27 cellular contexts compared by ENCODE assay signal in genomic region chr1:55298167-55298894, GRCh38.
"Had no signal": no experiment of that assay in that cellular context is flagged by ENCODE, and none has a peak within 500 bp of the region (broad histone marks: within the 10 kb centered on the region; RNA-seq: fewer than 3 reads in every experiment).

No MANE protein-coding gene starts in this region.

- H2AFZ ChIP-seq: parathyroid adenoma had no signal

- ATAC-seq: natural killer cell treated with Interleukin-12 subunit alpha and Interleukin-12 subunit beta and Interleukin-15 and Interleukin-18, amount 100 ng/mL, for 72 hours; psoas muscle; right cardiac atrium; right lobe of liver; stimulated activated effector memory CD8-positive, alpha-beta T cell treated with anti-CD3 and anti-CD28 coated beads, Interleukin-12 subunit alpha, Interleukin-12 subunit beta, amount 100 ng/mL, for 72 hours; stimulated activated naive B cell treated with anti-CD40 and anti-IgM and Interleukin-4, amounts not matched to agents 10 μg/mL and 1 μg/mL and 100 μg/mL, for 72 hours had no signal

- H3K4me1 Mint-ChIP-seq: neural crest cell; stimulated activated effector memory CD8-positive, alpha-beta T cell treated with anti-CD3 and anti-CD28 coated beads, Interleukin-12 subunit alpha, Interleukin-12 subunit beta, amount 100 ng/mL, for 72 hours had no signal

- H3K9me3 ChIP-seq: ovary, psoas muscle, right lobe of liver, thoracic aorta, thyroid gland, vagina had no signal

- H3K9me3 Mint-ChIP-seq: natural killer cell treated with Interleukin-12 subunit alpha and Interleukin-12 subunit beta and Interleukin-15 and Interleukin-18, amount 100 ng/mL, for 72 hours; neural crest cell; stimulated activated effector memory CD8-positive, alpha-beta T cell treated with anti-CD3 and anti-CD28 coated beads, Interleukin-12 subunit alpha, Interleukin-12 subunit beta, amount 100 ng/mL, for 72 hours; stimulated activated naive CD8-positive, alpha-beta T cell treated with anti-CD3 and anti-CD28 coated beads, Interleukin-15, Interleukin-2, amounts not matched to agents 100 ng/mL and 50 ng/mL, for 24 hours had no signal

- H3K4me3 Mint-ChIP-seq: natural killer cell treated with Interleukin-12 subunit alpha and Interleukin-12 subunit beta and Interleukin-15 and Interleukin-18, amount 100 ng/mL, for 72 hours; nephron progenitor cell; neural crest cell; stimulated activated effector memory CD8-positive, alpha-beta T cell treated with anti-CD3 and anti-CD28 coated beads, Interleukin-12 subunit alpha, Interleukin-12 subunit beta, amount 100 ng/mL, for 72 hours; stimulated activated naive B cell treated with anti-CD40 and anti-IgM and Interleukin-4, amounts not matched to agents 10 μg/mL and 1 μg/mL and 100 μg/mL, for 72 hours; stimulated activated naive CD8-positive, alpha-beta T cell treated with anti-CD3 and anti-CD28 coated beads, Interleukin-15, Interleukin-2, amounts not matched to agents 100 ng/mL and 50 ng/mL, for 24 hours had no signal

- H3K4me3 ChIP-seq: ovary, psoas muscle, right lobe of liver, sigmoid colon, stomach, thoracic aorta, thyroid gland, tibial nerve, upper lobe of left lung, vagina had no signal

- H3K4me1 ChIP-seq: parathyroid adenoma, psoas muscle, right lobe of liver, sigmoid colon, stomach, thyroid gland, tibial nerve, upper lobe of left lung, vagina had no signal

- H3K27me3 ChIP-seq: ovary, right lobe of liver, stomach, thyroid gland, tibial nerve, upper lobe of left lung, vagina had no signal

- H3K27ac Mint-ChIP-seq: natural killer cell treated with Interleukin-12 subunit alpha and Interleukin-12 subunit beta and Interleukin-15 and Interleukin-18, amount 100 ng/mL, for 72 hours; nephron progenitor cell; progenitor cell of endocrine pancreas; stimulated activated effector memory CD8-positive, alpha-beta T cell treated with anti-CD3 and anti-CD28 coated beads, Interleukin-12 subunit alpha, Interleukin-12 subunit beta, amount 100 ng/mL, for 72 hours; stimulated activated naive B cell treated with anti-CD40 and anti-IgM and Interleukin-4, amounts not matched to agents 10 μg/mL and 1 μg/mL and 100 μg/mL, for 72 hours; stimulated activated naive CD8-positive, alpha-beta T cell treated with anti-CD3 and anti-CD28 coated beads, Interleukin-15, Interleukin-2, amounts not matched to agents 100 ng/mL and 50 ng/mL, for 24 hours had no signal

- H3K27me3 Mint-ChIP-seq: stimulated activated naive B cell treated with anti-CD40 and anti-IgM and Interleukin-4, amounts not matched to agents 10 μg/mL and 1 μg/mL and 100 μg/mL, for 72 hours had no signal

- H3K27ac ChIP-seq: ovary, parathyroid adenoma, psoas muscle, right lobe of liver, sigmoid colon, stomach, thoracic aorta, thyroid gland, tibial nerve, upper lobe of left lung, vagina had no signal

- H3K79me2 ChIP-seq: parathyroid adenoma had no signal

- DNase-seq: nephron progenitor cell; occipital lobe; ovary; psoas muscle; right cardiac atrium; right lobe of liver; sigmoid colon; small intestine; stimulated activated CD4-positive, alpha-beta T cell treated with anti-CD3 and anti-CD28 coated beads, Interleukin-15, amount 100 ng/mL, for 24 hours; stimulated activated CD4-positive, alpha-beta T cell treated with anti-CD3 and anti-CD28 coated beads, Interleukin-2, amount 100 ng/mL, for 24 hours; stimulated activated CD4-positive, alpha-beta T cell treated with anti-CD3 and anti-CD28 coated beads, Interleukin-2, amount 100 ng/mL, for 48 hours; stimulated activated CD4-positive, alpha-beta T cell treated with anti-CD3 and anti-CD28 coated beads, Interleukin-4, amount 100 ng/mL, for 24 hours; stimulated activated naive B cell treated with anti-CD40 and anti-IgM and Interleukin-4, amounts not matched to agents 10 μg/mL and 1 μg/mL and 100 μg/mL, for 72 hours; stimulated activated naive CD4-positive, alpha-beta T cell treated with Interleukin-2 at 50 U/mL for 16 hours; stomach; thyroid gland; trophoblast cell; upper lobe of left lung had no signal

- H3K36me3 ChIP-seq: ovary, right lobe of liver, sigmoid colon, stomach, thoracic aorta, thyroid gland, tibial nerve, upper lobe of left lung, vagina had no signal

- H3K36me3 Mint-ChIP-seq: natural killer cell treated with Interleukin-12 subunit alpha and Interleukin-12 subunit beta and Interleukin-15 and Interleukin-18, amount 100 ng/mL, for 72 hours; stimulated activated effector memory CD8-positive, alpha-beta T cell treated with anti-CD3 and anti-CD28 coated beads, Interleukin-12 subunit alpha, Interleukin-12 subunit beta, amount 100 ng/mL, for 72 hours had no signal
